1 cellular context compared by ENCODE assay signal in genomic region chr4:6940744-6941137, GRCh38.
TF ChIP-seq lines count a peak whose summit lies in the region.

No MANE protein-coding gene starts in this region.

TF ChIP-seq in SK-N-SH treated with all-trans-retinoic acid at 6 μM for 48 hours, 23 proteins besides CTCF, POLR2A, EP300 and RAD21 (continued from another document):
- TF ChIP-seq CREB5 (CRISPR knock-in tag; IDR thresholded peaks at IDR 0.05; ENCODE audit: low read depth) (no peak), BACH2 (CRISPR knock-in tag; IDR thresholded peaks at IDR 0.05; ENCODE audit: borderline replicate concordance) (no peak)
